Comparison of ENCODE assay signal across 33 cellular contexts in the genomic region with DNA sequence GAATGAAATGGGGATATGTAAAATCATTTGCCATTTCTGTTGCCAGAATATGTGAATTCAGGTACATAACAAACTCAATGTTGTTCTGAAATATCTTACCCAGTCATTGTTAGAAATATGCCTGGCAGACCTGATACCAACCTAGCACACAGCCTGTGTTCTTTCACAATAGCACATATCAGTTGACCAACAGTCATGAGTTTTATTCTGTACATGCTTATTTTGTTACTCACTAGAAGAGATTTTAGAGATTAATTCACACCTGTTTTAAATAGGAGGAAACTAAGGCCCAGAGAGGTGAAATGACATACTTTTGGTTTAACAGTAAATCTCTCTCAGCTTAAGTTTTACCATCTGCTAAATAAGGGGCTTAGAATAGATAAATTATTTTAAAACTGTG. TPM values are rescaled to one million over a fixed set of nuclear protein-coding genes. Genes with fewer than 3 reads are reported as not detected.
"Had no signal": no experiment of that assay in that cellular context is flagged by ENCODE, and none has a peak within 500 bp of the region (broad histone marks: within the 10 kb centered on the region; RNA-seq: fewer than 3 reads in every experiment).

No MANE protein-coding gene starts in this region.

- H3K9me3 Mint-ChIP-seq: nephron; neural progenitor cell; stimulated activated memory B cell treated with anti-CD40 and anti-IgM and Interleukin-4, amounts not matched to agents 10 μg/mL and 1 μg/mL and 100 μg/mL, for 72 hours; stimulated activated naive CD8-positive, alpha-beta T cell treated with anti-CD3 and anti-CD28 coated beads, Interleukin-15, amount 100 ng/mL, for 72 hours; type B pancreatic cell had no signal

- H3K9me3 ChIP-seq: ovary, right lobe of liver, sigmoid colon, spleen, suprapubic skin, testis, tibial artery, transverse colon, upper lobe of right lung, uterus had no signal

- DNase-seq: naive B cell; naive thymus-derived CD8-positive, alpha-beta T cell; occipital lobe; ovary; posterior cingulate gyrus; right cardiac atrium; right lobe of liver; sigmoid colon; spleen; stimulated activated CD4-positive, alpha-beta T cell treated with anti-CD3 and anti-CD28 coated beads, Interleukin-12 subunit alpha, Interleukin-12 subunit beta, amount 100 ng/mL, for 4 hours; stimulated activated CD4-positive, alpha-beta T cell treated with anti-CD3 and anti-CD28 coated beads, Interleukin-1b, Interleukin-23, amount 100 ng/mL, for 48 hours; stimulated activated CD4-positive, alpha-beta T cell treated with anti-CD3 and anti-CD28 coated beads, Interleukin-4, amount 100 ng/mL, for 1 hour; stimulated activated CD4-positive, alpha-beta T cell treated with anti-CD3 and anti-CD28 coated beads, Interleukin-4, amount 100 ng/mL, for 4 hours; stimulated activated CD8-positive, alpha-beta memory T cell treated with anti-CD3 and anti-CD28 coated beads, Interleukin-4, amount 100 ng/mL, for 48 hours; stimulated activated naive CD4-positive, alpha-beta T cell; stimulated activated naive CD8-positive, alpha-beta T cell treated with anti-CD3 and anti-CD28 coated beads, Interleukin-15, amount 100 ng/mL, for 72 hours; stimulated activated naive CD8-positive, alpha-beta T cell treated with anti-CD3 and anti-CD28 coated beads, Interleukin-15, Interleukin-2, amounts not matched to agents 100 U/mL and 50 U/mL, for 24 hours; substantia nigra; testis; tibial artery; transverse colon; upper lobe of right lung; uterus had no signal

- H3K27me3 ChIP-seq: neural progenitor cell, ovary, right lobe of liver, sigmoid colon, spleen, suprapubic skin, testis, tibial artery, transverse colon, upper lobe of right lung, uterus had no signal

- H3K27ac Mint-ChIP-seq: nephron; neural progenitor cell; progenitor cell of endocrine pancreas; stimulated activated memory B cell treated with anti-CD40 and anti-IgM and Interleukin-4, amounts not matched to agents 10 μg/mL and 1 μg/mL and 100 μg/mL, for 72 hours; stimulated activated naive CD8-positive, alpha-beta T cell treated with anti-CD3 and anti-CD28 coated beads, Interleukin-15, amount 100 ng/mL, for 72 hours; type B pancreatic cell had no signal

- H3K36me3 Mint-ChIP-seq: naive B cell; neural progenitor cell; stimulated activated memory B cell treated with anti-CD40 and anti-IgM and Interleukin-4, amounts not matched to agents 10 μg/mL and 1 μg/mL and 100 μg/mL, for 72 hours; type B pancreatic cell had no signal

- H3K36me3 ChIP-seq: neural progenitor cell, ovary, right lobe of liver, sigmoid colon, spleen, suprapubic skin, tibial artery, transverse colon, upper lobe of right lung, uterus had no signal

- H3K4me1 ChIP-seq: neural progenitor cell, parathyroid adenoma, right lobe of liver, sigmoid colon, spleen, suprapubic skin, testis, tibial artery, transverse colon, upper lobe of right lung, uterus had no signal

- H3K4me2 ChIP-seq: neural progenitor cell, smooth muscle cell had no signal

- H3K4me3 ChIP-seq: neural progenitor cell, ovary, right lobe of liver, sigmoid colon, skin epidermis, smooth muscle cell, spleen, suprapubic skin, testis, tibial artery, transverse colon, upper lobe of right lung, uterus had no signal

- H3K4me3 Mint-ChIP-seq: naive B cell; naive thymus-derived CD8-positive, alpha-beta T cell; nephron; neural progenitor cell; stimulated activated memory B cell treated with anti-CD40 and anti-IgM and Interleukin-4, amounts not matched to agents 10 μg/mL and 1 μg/mL and 100 μg/mL, for 72 hours; stimulated activated naive CD8-positive, alpha-beta T cell treated with anti-CD3 and anti-CD28 coated beads, Interleukin-15, amount 100 ng/mL, for 72 hours; type B pancreatic cell had no signal

- H3K27ac ChIP-seq: neural progenitor cell, ovary, parathyroid adenoma, right lobe of liver, sigmoid colon, skin epidermis, spleen, suprapubic skin, testis, tibial artery, transverse colon, upper lobe of right lung, uterus had no signal

- ATAC-seq: naive thymus-derived CD8-positive, alpha-beta T cell; right cardiac atrium; right lobe of liver; stimulated activated memory B cell treated with anti-CD40 and anti-IgM and Interleukin-4, amounts not matched to agents 10 μg/mL and 1 μg/mL and 100 μg/mL, for 72 hours; stimulated activated naive CD8-positive, alpha-beta T cell treated with anti-CD3 and anti-CD28 coated beads, Interleukin-15, amount 100 ng/mL, for 72 hours; stimulated activated naive CD8-positive, alpha-beta T cell treated with anti-CD3 and anti-CD28 coated beads, Interleukin-15, Interleukin-2, amounts not matched to agents 100 U/mL and 50 U/mL, for 24 hours; upper lobe of right lung had no signal

- H3K27me3 Mint-ChIP-seq: progenitor cell of endocrine pancreas; stimulated activated naive CD8-positive, alpha-beta T cell treated with anti-CD3 and anti-CD28 coated beads, Interleukin-15, amount 100 ng/mL, for 72 hours had no signal

- H3K4me1 Mint-ChIP-seq: naive B cell; naive thymus-derived CD8-positive, alpha-beta T cell; neural progenitor cell; stimulated activated memory B cell treated with anti-CD40 and anti-IgM and Interleukin-4, amounts not matched to agents 10 μg/mL and 1 μg/mL and 100 μg/mL, for 72 hours; stimulated activated naive CD8-positive, alpha-beta T cell treated with anti-CD3 and anti-CD28 coated beads, Interleukin-15, amount 100 ng/mL, for 72 hours had no signal

RNA-seq across cellular contexts. Expression of a gene that starts 8.4 kb away (rescaled TPM):
- total RNA-seq: ovary, progenitor cell of endocrine pancreas, right cardiac atrium, right lobe of liver, sigmoid colon, spleen, transverse colon, upper lobe of right lung had no signal
- polyA plus RNA-seq: neural cell, ovary, right cardiac atrium, smooth muscle cell had no signal
